Comparison of ENCODE assay signal across 11 cellular contexts in the genomic region with DNA sequence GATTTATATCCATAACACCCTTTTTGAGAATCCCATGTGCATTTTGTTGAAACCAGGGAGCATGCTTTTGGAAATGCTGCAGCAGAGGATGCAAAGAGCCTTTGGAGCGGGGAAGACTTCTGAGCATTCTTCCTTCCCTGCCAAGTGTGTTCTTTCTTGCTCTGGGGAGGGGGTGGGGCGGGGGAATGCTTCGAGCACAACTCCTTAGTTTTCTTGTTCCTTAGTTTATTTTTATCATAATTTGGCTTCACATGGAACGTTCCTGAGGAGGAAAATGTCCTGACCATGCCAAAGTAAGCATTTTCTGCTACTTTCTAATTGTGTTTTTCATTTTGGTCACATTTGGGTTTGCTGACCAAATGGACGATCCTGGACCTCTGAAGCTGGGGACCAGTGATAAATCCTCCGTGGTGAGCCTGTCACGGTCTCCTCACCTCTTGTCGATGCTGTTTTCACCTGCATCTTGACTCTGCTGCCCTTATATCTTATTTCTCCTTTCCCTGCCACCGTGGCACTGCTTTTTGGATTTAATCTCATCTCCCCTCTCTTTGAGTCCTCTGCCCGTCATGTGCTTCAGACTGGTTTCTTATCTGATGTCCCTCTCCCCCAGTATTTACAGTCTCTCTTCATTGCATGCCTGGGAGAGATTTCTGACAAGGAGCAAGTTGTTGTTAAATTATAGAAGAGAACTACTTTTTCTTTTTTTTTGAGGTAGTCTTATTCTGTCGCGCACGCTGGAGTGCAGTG. TPM values are rescaled to one million over a fixed set of nuclear protein-coding genes. Genes with fewer than 3 reads are reported as not detected.
DNase-seq lines count a peak whose midpoint lies in the region; FAIRE-seq and TF ChIP-seq lines count a peak whose summit lies in the region.
"Had no signal": no experiment of that assay in that cellular context is flagged by ENCODE, and none has a peak within 500 bp of the region (broad histone marks: within the 10 kb centered on the region; RNA-seq: fewer than 3 reads in every experiment).

No MANE protein-coding gene starts in this region.

- no peak for FAIRE-seq in H1 (lab: Jason Lieb, UNC)
- FAIRE-seq: pancreas, TTC549 had no signal

- no peak overlapping the region for H3K56ac ChIP-seq in H1 (replicated peaks; ENCODE audit: insufficient read length, low read depth, low read length)

- H3K9me3 ChIP-seq in OCI-LY7 (ENCODE audit: low read length) = no peaks in the 10 kb centered on the region
- H3K9me3 ChIP-seq in H1 (ENCODE audit: insufficient read depth in 2 of 2, low read depth in 1 of 2, low read length in 1 of 2) = no peaks in the 10 kb centered on the region
- H3K9me3 ChIP-seq in ovary = no peaks in the 10 kb centered on the region
- H3K9me3 ChIP-seq: pancreas had no signal

- H3K4me3 ChIP-seq in OCI-LY7 (ENCODE audit: low read depth, low read length, poor library complexity, severe bottlenecking) (peak overlapping the region; percentile 100), H1 (ENCODE audit: extremely low read depth in 1 of 4, insufficient read depth in 2 of 4, low read depth in 3 of 4, low read length in 4 of 4) (peak overlapping the region in 1 of 4 experiments; percentile 82; a peak in 2 of 8 replicates), ovary (peak overlapping the region; percentile 8)

- H3K4ac ChIP-seq in H1 (replicated peaks; ENCODE audit: insufficient read length, low read depth, low read length) = no peak overlapping the region

- H3K23ac ChIP-seq in H1 (ENCODE audit: insufficient read length) = no peak overlapping the region

- no peak overlapping the region for H2AK5ac ChIP-seq in H1 (ENCODE audit: low read depth, low read length)

- no peaks in the 10 kb centered on the region for H3K79me1 ChIP-seq in H1 (ENCODE audit: low read depth, low read length)

- H4K8ac ChIP-seq in H1 (ENCODE audit: extremely low read depth, insufficient read depth, low read length) = no peak overlapping the region

- H2BK20ac ChIP-seq in H1 (ENCODE audit: low read length) = no peak overlapping the region

- no peak for TF ChIP-seq EP300 in H1 (IDR thresholded peaks at IDR 0.05; ENCODE audit: borderline replicate concordance in 1 of 2, low read depth in 2 of 2, low read length in 2 of 2)
- TF ChIP-seq EP300 in ovary (IDR thresholded peaks at IDR 0.05) = no peak

- TF ChIP-seq CTCF in OCI-LY7 (conservative IDR thresholded peaks at IDR 0.05; ENCODE audit: low read length) = no peak
- TF ChIP-seq CTCF in H1 (IDR thresholded peaks at IDR 0.05; ENCODE audit: control extremely low read depth in 1 of 3, insufficient read depth in 1 of 3, low read depth in 1 of 3, low read length in 3 of 3) = no peak
- TF ChIP-seq CTCF in ovary (IDR thresholded peaks at IDR 0.05) = no peak

- no peak overlapping the region for H4K91ac ChIP-seq in H1 (replicated peaks; ENCODE audit: insufficient read length, low read length)

- no peak overlapping the region for H3K14ac ChIP-seq in H1 (ENCODE audit: insufficient read length)

- peaks cover 36% of the 10 kb centered on the region for H4K20me1 ChIP-seq in OCI-LY7 (ENCODE audit: insufficient read depth, low read length)
- peaks cover 11 to 24% of the 10 kb centered on the region in 2 experiments for H4K20me1 ChIP-seq in H1 (replicated peaks in 1 of 2; ENCODE audit: control insufficient read depth in 1 of 2, insufficient read depth in 2 of 2, low read length in 2 of 2)

- H3K4me2 ChIP-seq in OCI-LY7 (ENCODE audit: low read length) (peak overlapping the region; percentile 83), H1 (ENCODE audit: insufficient read depth in 1 of 2, low read depth in 2 of 2, low read length in 2 of 2) (peak overlapping the region; percentile 92 to 96; a peak in 3 of 4 replicates)

- H2BK5ac ChIP-seq in H1 (ENCODE audit: low read depth, low read length) = no peak overlapping the region

- H2AFZ ChIP-seq in OCI-LY7 (ENCODE audit: low read length) (no peak overlapping the region), H1 (ENCODE audit: low read length) (no peak overlapping the region)

- no TSS peak for BruUV-seq in OCI-LY7 (replicated peaks; lab: Mats Ljungman, UMichigan)

- no peak overlapping the region for H2BK15ac ChIP-seq in H1 (ENCODE audit: low read length)

- H2BK120ac ChIP-seq in H1 (replicated peaks; ENCODE audit: low read depth, low read length) = no peak overlapping the region

- H3K4me1 ChIP-seq in OCI-LY7 (ENCODE audit: insufficient read depth, low read length, poor library complexity, severe bottlenecking) (peaks cover 25% of the 10 kb centered on the region), H1 (replicated peaks in 1 of 4; ENCODE audit: control insufficient read depth in 3 of 4, insufficient read depth in 4 of 4, low read length in 3 of 4) (peaks cover 4 to 11% (median 6%) of the 10 kb centered on the region in 4 experiments; a peak in 5 of 7 replicates), ovary (ENCODE audit: insufficient read depth) (peaks cover 22% of the 10 kb centered on the region)

- H3K23me2 ChIP-seq in H1 (ENCODE audit: low read depth, low read length) = peaks cover 11% of the 10 kb centered on the region; the same call in 1 of the 2 replicates

- H3K36me3 ChIP-seq in OCI-LY7 (ENCODE audit: insufficient read depth, low read length) (peaks cover 67% of the 10 kb centered on the region), H1 (ENCODE audit: control insufficient read depth in 2 of 4, insufficient read depth in 4 of 4, low read length in 3 of 4) (peaks cover 18 to 38% (median 36%) of the 10 kb centered on the region in 4 experiments), ovary (no peaks in the 10 kb centered on the region)
- H3K36me3 ChIP-seq: pancreas had no signal

- H3K27ac ChIP-seq in OCI-LY7 (ENCODE audit: low read depth, low read length, poor library complexity, severe bottlenecking) = no peak overlapping the region
- no peak overlapping the region for H3K27ac ChIP-seq in H1 (ENCODE audit: low read depth, low read length)
- H3K27ac ChIP-seq in ovary = peak overlapping the region in 1 of 2 donors; percentile 42

- H3K18ac ChIP-seq in H1 (ENCODE audit: extremely low read depth, low read length) = peak overlapping the region; percentile 48; the same call in 1 of the 2 replicates

- CTCF ChIA-PET in OCI-LY7 (lab: Charles Lee; ENCODE audit: unreplicated experiment) = no interaction called here
- CTCF ChIA-PET in H1 (lab: Charles Lee; ENCODE audit: partially characterized antibody) = interaction anchor here (1.6 kb wide), 1 partner anchor 119 kb away, joined by 4 read pairs; no protein-coding TSS in a partner anchor

- POLR2A ChIA-PET in OCI-LY7 (lab: Charles Lee) (interaction anchor here (0.8 to 1.0 kb wide), 2 partner anchors 13 to 22 kb away, joined by 3 read pairs; no protein-coding TSS in a partner anchor), H1 (lab: Charles Lee; ENCODE audit: partially characterized antibody) (interaction anchor here (1.1 to 9.6 kb wide), 8 partner anchors 10 to 120 kb away, joined by 3 to 49 read pairs (median 6); a partner anchor contains a TSS)

- H3K27me3 ChIP-seq in H1 (replicated peaks in 1 of 4; ENCODE audit: control insufficient read depth in 3 of 4, extremely low read depth in 1 of 4, insufficient read depth in 3 of 4, low read length in 3 of 4) (no peaks in the 10 kb centered on the region), ovary (no peaks in the 10 kb centered on the region)
- H3K27me3 ChIP-seq: pancreas had no signal

- intact Hi-C loops in OCI-LY7 (cut with micrococcal nuclease; ENCODE audit: unreplicated experiment) = loop anchor here (2.0 kb wide), 1 partner anchor 21 kb away; no protein-coding TSS in a partner anchor
- intact Hi-C loops in ovary (cut with DNase I) = no loop called here

- 82% methylated on average over 13 of the region's 13 CpGs; no CpG with 5 or more reads in 1 of the 2 experiments for WGBS in H1 (ENCODE audit: extremely low coverage in 1 of 2, insufficient coverage in 1 of 2, insufficient read length in 1 of 2, insufficient replicate concordance in 2 of 2, low coverage in 1 of 2, low lambda C conversion rate in 2 of 2, missing lambda C conversion rate in 1 of 2), 2 experiments
- WGBS in ovary, 3 donors = 12 to 16% (median 14%) methylated on average over 13 of the region's 13 CpGs

- no peak overlapping the region for H4K5ac ChIP-seq in H1 (ENCODE audit: insufficient read length, low read depth, low read length)

- peak; percentile 42 for DNase-seq in GM03348 (ENCODE audit: low spot score)
- no peak for DNase-seq in OCI-LY7 (ENCODE audit: low spot score)
- DNase-seq in H1 (ENCODE audit: low read depth in 1 of 2, low spot score in 2 of 2) = no peak
- DNase-seq in ovary = peak in 3 of 5 donors; percentile 30 to 64 (median 35)
- no peak for DNase-seq in NCI-H2171 treated with DMSO at 0.1 percent for 48 hours (lab: John Stamatoyannopoulos, UW)
- DNase-seq in SKM-1 (lab: John Stamatoyannopoulos, UW; ENCODE audit: unreplicated experiment) = no peak
- no peak for DNase-seq in UCSD-AML1 (lab: John Stamatoyannopoulos, UW; ENCODE audit: unreplicated experiment)
- no peak for DNase-seq in SKM-1 treated with dmso at 0.1 percent for 144 hours (lab: John Stamatoyannopoulos, UW; ENCODE audit: unreplicated experiment)
- DNase-seq: NCI-H2029, pancreas had no signal

- H3K9me2 ChIP-seq in OCI-LY7 (ENCODE audit: insufficient read depth, low read length) = no peaks in the 10 kb centered on the region

- no peak for TF ChIP-seq POLR2A in H1 (IDR thresholded peaks at IDR 0.05; ENCODE audit: control extremely low read depth in 1 of 2, low read depth in 2 of 2, low read length in 2 of 2)
- no peak for TF ChIP-seq POLR2A in ovary (IDR thresholded peaks at IDR 0.05)

- H2BK12ac ChIP-seq in H1 (ENCODE audit: low read depth, low read length) = 0 out of 2 replicates have a peak overlapping the region, but pooled peaks have one; percentile 9

- H3K9ac ChIP-seq in H1 (replicated peaks in 1 of 4; ENCODE audit: extremely low read depth in 1 of 4, low read depth in 3 of 4, low read length in 3 of 4) = no peak overlapping the region; a peak in 2 of 7 replicates

- H3K79me2 ChIP-seq in OCI-LY7 (ENCODE audit: insufficient read depth, low read depth, low read length) (peaks cover 53% of the 10 kb centered on the region), H1 (ENCODE audit: control insufficient read depth in 1 of 2, insufficient read depth in 2 of 2, low read length in 2 of 2) (peaks cover 17 to 61% of the 10 kb centered on the region in 2 experiments)

- no peak for TF ChIP-seq RAD21 in H1 (IDR thresholded peaks at IDR 0.05 in 1 of 2, conservative IDR thresholded peaks at IDR 0.05 in 1 of 2; ENCODE audit: low read depth in 2 of 2, low read length in 2 of 2)

RNA-seq across cellular contexts. Expression of a gene that starts 2.4 kb away (rescaled TPM):
- 58.9 and 76.6 TPM in 2 replicates for total RNA-seq in OCI-LY7 (2014; rRNA removed; shearing (Covaris generic))
- total RNA-seq in OCI-LY7 (2022) (111 and 117 TPM in 2 replicates), ovary (10 to 100 TPM in 6 of 7 donors, 1 to 10 TPM in 1; 8.2 to 34.3 (median 22.6) TPM)
- total RNA-seq in H1 (2021; fragmentation: NEBNext Ultra II Directional; extraction: Animal tissue kit (Norgen Biotek cat#: 25700)) = 98.4 and 103 TPM in 2 replicates
- polyA plus RNA-seq in H1 (2011; rRNA removed) (35.5 and 35.6 TPM in 2 replicates), ovary (10 to 100 TPM in 1 of 2 donors, 1 to 10 TPM in 1; 5.9 to 23.2 TPM)
- 50.7 TPM for polyA plus RNA-seq in H1 (2011; cell fraction: cytosol; rRNA removed)
- polyA plus RNA-seq in H1 (2011; cell fraction: nucleus; rRNA removed) = 62.1 TPM
- polyA plus RNA-seq in H1 (2012, experiment 1 of 2) = 84.7 to 113 TPM (median 86.9 TPM) in 4 replicates
- 26.2 TPM for polyA plus RNA-seq in H1 (2012, experiment 2 of 2)
- 52.8 TPM for polyA plus RNA-seq in H1 (2013, experiment 1 of 2)
- polyA plus RNA-seq in H1 (2013, experiment 2 of 2) = 49.7 TPM
- 72.5 and 80.6 TPM in 2 replicates for polyA minus RNA-seq in H1 (2011; rRNA and poly(A)+ RNA removed)
- polyA minus RNA-seq in H1 (2011; cell fraction: cytosol; rRNA and poly(A)+ RNA removed) = 41.7 TPM
- 115 TPM for polyA minus RNA-seq in H1 (2011; cell fraction: nucleus; rRNA and poly(A)+ RNA removed)

RNA-seq across cellular contexts. Expression of a gene that starts 39.6 kb away (rescaled TPM):
- 0.82 and 1.1 TPM in 2 replicates for total RNA-seq in OCI-LY7 (2014; rRNA removed; shearing (Covaris generic))
- 0.49 and 0.57 TPM in 2 replicates for total RNA-seq in OCI-LY7 (2022)
- total RNA-seq in H1 (2021; fragmentation: NEBNext Ultra II Directional; extraction: Animal tissue kit (Norgen Biotek cat#: 25700)) = not detected in 2 replicates
- not detected in 2 replicates for polyA plus RNA-seq in H1 (2011; rRNA removed)
- polyA plus RNA-seq in H1 (2011; cell fraction: cytosol; rRNA removed) = not detected
- polyA plus RNA-seq in H1 (2011; cell fraction: nucleus; rRNA removed) = not detected
- 0.41 to 0.61 TPM (median 0.49 TPM) in 4 replicates for polyA plus RNA-seq in H1 (2012, experiment 1 of 2)
- not detected for polyA plus RNA-seq in H1 (2012, experiment 2 of 2)
- polyA plus RNA-seq in H1 (2013, experiment 1 of 2) = not detected
- not detected for polyA plus RNA-seq in H1 (2013, experiment 2 of 2)
- polyA minus RNA-seq in H1 (2011; rRNA and poly(A)+ RNA removed) = 0.03 and 0.05 TPM in 2 replicates
- polyA minus RNA-seq in H1 (2011; cell fraction: cytosol; rRNA and poly(A)+ RNA removed) = 0.22 TPM
- 0.40 TPM for polyA minus RNA-seq in H1 (2011; cell fraction: nucleus; rRNA and poly(A)+ RNA removed)
- total RNA-seq in ovary = 1 to 10 TPM in 2 of 7 donors, under 1 TPM in 5; 0.55 to 1.2 (median 0.72) TPM
- polyA plus RNA-seq in ovary = under 1 TPM; 0.05 to 0.23 TPM

Comparison
In these comparisons a context has a peak if more than half of its experiments do, and no peak if none do; other contexts are left out.
1. DNase-seq: peak in GM03348 (single experiment) and ovary (3 of 5); none in OCI-LY7 (single experiment), H1 (0 of 2), NCI-H2171 treated with DMSO at 0.1 percent for 48 hours (single experiment), SKM-1 (single experiment), UCSD-AML1 (single experiment) and SKM-1 treated with dmso at 0.1 percent for 144 hours (single experiment).